In the genomic region with DNA sequence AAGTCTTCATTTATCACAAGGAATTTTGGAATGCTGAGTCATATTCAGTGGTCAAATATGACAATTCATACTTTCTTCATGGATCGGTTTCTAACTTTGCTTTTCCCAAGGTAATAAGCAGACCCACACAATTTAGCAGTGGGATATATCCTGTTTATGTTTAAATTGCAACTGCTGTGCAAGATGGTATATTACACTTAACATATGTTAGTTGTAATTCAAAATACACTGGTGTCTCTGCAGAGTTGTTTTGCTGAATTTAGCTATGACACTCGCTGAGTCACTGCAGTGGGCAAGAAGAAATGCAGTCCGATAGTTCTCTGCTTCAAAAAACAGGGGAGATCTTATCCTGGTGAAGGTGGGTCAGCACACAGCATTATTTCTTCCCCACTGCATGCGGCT, we compare ENCODE assay signal across 11 cellular contexts.
A peak's percentile ranks its signal among the peaks of the same experiment; 100 is the strongest.
DNase-seq lines count a peak whose midpoint lies in the region; ATAC-seq and TF ChIP-seq lines count a peak whose summit lies in the region.
"Had no signal": no experiment of that assay in that cellular context is flagged by ENCODE, and none has a peak within 500 bp of the region (broad histone marks: within the 10 kb centered on the region; RNA-seq: fewer than 3 reads in every experiment).

No MANE protein-coding gene starts in this region.

- peak overlapping the region; percentile 63 for H2AFZ ChIP-seq in GM23248
- no peak overlapping the region for H2AFZ ChIP-seq in smooth muscle cell (ENCODE audit: low read depth)

- in situ Hi-C loops in GM23248 (cut with MboI): no loop called here

- peaks cover 32% of the 10 kb centered on the region for H3F3A ChIP-seq in GM23248 (ENCODE audit: insufficient read depth)
- H3F3A ChIP-seq in smooth muscle cell (ENCODE audit: low read depth): peaks cover 25% of the 10 kb centered on the region

- H3K27ac ChIP-seq in GM23248 (peak overlapping the region; percentile 98), smooth muscle cell (ENCODE audit: low read depth) (peak overlapping the region; percentile 100)
- H3K27ac ChIP-seq: HL-60 had no signal

- H3K4me1 ChIP-seq in GM23248 (ENCODE audit: insufficient read depth): peaks cover 31% of the 10 kb centered on the region
- peaks cover 8% of the 10 kb centered on the region for H3K4me1 ChIP-seq in smooth muscle cell (ENCODE audit: low read depth)

- H3K4me3 ChIP-seq in GM23248 (peak overlapping the region; percentile 20), smooth muscle cell (peak overlapping the region; percentile 0)
- H3K4me3 ChIP-seq: mucosa of descending colon had no signal

- H3K9me3 ChIP-seq in GM23248 (ENCODE audit: low read depth) (no peaks in the 10 kb centered on the region), smooth muscle cell (replicated peaks; ENCODE audit: low read depth) (no peaks in the 10 kb centered on the region)
- H3K9me3 ChIP-seq: mucosa of descending colon had no signal

- ATAC-seq in SK-N-SH treated with all-trans-retinoic acid at 6 μM for 48 hours (peak; percentile 89), HG03469 (IDR thresholded peaks at IDR 0.05; ENCODE audit: unreplicated experiment) (no peak)
- ATAC-seq: mucosa of descending colon had no signal

- H3K4me2 ChIP-seq in GM23248 (ENCODE audit: unreplicated experiment) (peak overlapping the region; percentile 62), smooth muscle cell (peak overlapping the region; percentile 80)

- WGBS in GM23248 (ENCODE audit: low coverage in 1 of 2, low lambda C conversion rate in 2 of 2, missing lambda C conversion rate in 2 of 2), 2 experiments: 20 to 27% methylated on average over 4 of the region's 4 CpGs
- 23% methylated on average over 4 of the region's 4 CpGs for WGBS in smooth muscle cell (ENCODE audit: low lambda C conversion rate)

- H3K9ac ChIP-seq in GM23248 (peak overlapping the region; percentile 69), smooth muscle cell (ENCODE audit: low read depth) (peak overlapping the region; percentile 94)

- H3K27me3 ChIP-seq in GM23248 (replicated peaks; ENCODE audit: insufficient read depth) (no peaks in the 10 kb centered on the region), smooth muscle cell (ENCODE audit: low read depth) (no peaks in the 10 kb centered on the region)

- DNase-seq in GM23248 (peak; percentile 89), fibroblast of peridontal ligament (ENCODE audit: extremely low read depth) (peak; percentile 81), smooth muscle cell (lab: John Stamatoyannopoulos, UW; ENCODE audit: unreplicated experiment) (no peak), SW 1271 (lab: John Stamatoyannopoulos, UW) (no peak), GM20000 (ENCODE audit: low spot score) (no peak)
- DNase-seq: activated CD4-positive, alpha-beta T cell treated with anti-CD3 and anti-CD28 coated beads, Interleukin-2, amount 50 U/mL, for 1 hour; central memory CD4-positive, alpha-beta T cell; mucosa of descending colon had no signal

- TF ChIP-seq CTCF in smooth muscle cell (IDR thresholded peaks at IDR 0.05; ENCODE audit: borderline replicate concordance, insufficient read depth, poor library complexity, severe bottlenecking) (no peak), GM20000 (IDR thresholded peaks at IDR 0.05; ENCODE audit: extremely low read depth, missing control alignments) (no peak)

- H4K20me1 ChIP-seq in GM23248 (ENCODE audit: insufficient read depth): no peaks in the 10 kb centered on the region
- no peaks in the 10 kb centered on the region for H4K20me1 ChIP-seq in smooth muscle cell (ENCODE audit: low read depth)

- H3K79me2 ChIP-seq in GM23248 (ENCODE audit: insufficient read depth) (no peaks in the 10 kb centered on the region), smooth muscle cell (ENCODE audit: low read depth) (no peaks in the 10 kb centered on the region)

- H3K36me3 ChIP-seq in GM23248 (ENCODE audit: low read depth) (no peaks in the 10 kb centered on the region), smooth muscle cell (ENCODE audit: low read depth) (no peaks in the 10 kb centered on the region)

- no peaks in the 10 kb centered on the region for H3K9me2 ChIP-seq in GM23248 (ENCODE audit: insufficient read depth)

TF ChIP-seq in SK-N-SH treated with all-trans-retinoic acid at 6 μM for 48 hours, 23 proteins besides CTCF, POLR2A, EP300 and RAD21:
- no peak for TF ChIP-seq ARNTL (CRISPR knock-in tag; IDR thresholded peaks at IDR 0.05; ENCODE audit: borderline replicate concordance, low read depth)
- TF ChIP-seq ISL1 (CRISPR knock-in tag; IDR thresholded peaks at IDR 0.05): peak; percentile 41; the same call in 1 of the 2 replicates
TF ChIP-seq in SK-N-SH treated with all-trans-retinoic acid at 6 μM for 48 hours: peak in this region for 1.

Comparison
In these comparisons a context has a peak if more than half of its experiments do, and no peak if none do; other contexts are left out.
1. DNase-seq: peak in GM23248 (single experiment) and fibroblast of peridontal ligament (single experiment); none in smooth muscle cell (single experiment), SW 1271 (0 of 2) and GM20000 (single experiment).